22 cellular contexts compared by ENCODE assay signal in the genomic region with DNA sequence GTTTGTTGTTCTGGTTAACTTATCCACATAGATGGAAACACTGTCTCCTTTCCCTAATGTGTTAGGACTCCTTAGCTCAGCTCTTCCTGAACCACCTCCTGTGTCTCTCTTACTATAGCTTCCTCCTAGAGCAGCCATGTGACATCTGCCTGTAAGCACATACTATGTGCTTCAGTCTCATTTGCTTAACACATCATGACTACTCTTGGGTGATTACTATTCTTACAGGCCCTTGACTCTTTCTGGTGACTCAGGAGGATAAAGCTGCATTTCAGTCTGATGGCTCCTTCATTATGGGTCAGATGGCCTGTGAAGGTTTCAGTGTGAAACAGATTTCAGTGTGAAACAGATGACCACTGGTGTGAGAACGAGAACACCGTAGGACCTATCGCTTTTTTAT. TPM values are rescaled to one million over a fixed set of nuclear protein-coding genes. Genes with fewer than 3 reads are reported as not detected.
DNase-seq lines count a peak whose midpoint lies in the region; ATAC-seq and TF ChIP-seq lines count a peak whose summit lies in the region.
"Had no signal": no experiment of that assay in that cellular context is flagged by ENCODE, and none has a peak within 500 bp of the region (broad histone marks: within the 10 kb centered on the region; RNA-seq: fewer than 3 reads in every experiment).

No MANE protein-coding gene starts in this region.

- no TSS peak for BruUV-seq in mammary epithelial cell (replicated peaks; lab: Mats Ljungman, UMichigan)
- BruUV-seq in MCF 10A (replicated peaks; lab: Mats Ljungman, UMichigan) = no TSS peak

- no peaks in the 10 kb centered on the region for H3K79me2 ChIP-seq in mammary epithelial cell (ENCODE audit: insufficient read depth, low read length)

- intact Hi-C loops in mammary epithelial cell (cut with micrococcal nuclease) = no loop called here
- intact Hi-C loops in MCF 10A (cut with micrococcal nuclease) = no loop called here

- H3K9me3 ChIP-seq in mammary epithelial cell (replicated peaks; ENCODE audit: insufficient read depth, low read length) = no peaks in the 10 kb centered on the region
- H3K9me3 ChIP-seq in adipocyte (ENCODE audit: control insufficient read depth, low read length) = no peaks in the 10 kb centered on the region
- H3K9me3 ChIP-seq: esophagus squamous epithelium, stomach had no signal

- H3K27ac Mint-ChIP-seq in MCF 10A (ENCODE audit: low read depth, unreplicated experiment) = no peak overlapping the region
- H3K27ac Mint-ChIP-seq: activated naive CD8-positive, alpha-beta T cell treated with anti-CD3 and anti-CD28 coated beads, Interleukin-2, amount 10 ng/mL, durations not matched to agents 7 days and 5 days; IgD-negative memory B cell had no signal

- H3K27me3 ChIP-seq in mammary epithelial cell (ENCODE audit: insufficient read depth, low read length) = no peaks in the 10 kb centered on the region
- no peaks in the 10 kb centered on the region for H3K27me3 ChIP-seq in adipocyte (replicated peaks; ENCODE audit: control insufficient read depth, insufficient read depth, low read length)

- H3K27ac ChIP-seq in mammary epithelial cell (ENCODE audit: insufficient read depth, low read depth, low read length) = no peak overlapping the region
- H3K27ac ChIP-seq: esophagus squamous epithelium, skin epidermis, stomach had no signal

- no peak overlapping the region for H3K4me3 ChIP-seq in mammary epithelial cell (replicated peaks in 1 of 3; ENCODE audit: insufficient read depth in 1 of 3, low read depth in 2 of 3, low read length in 3 of 3)
- H3K4me3 ChIP-seq in adipocyte (ENCODE audit: low read length) = no peak overlapping the region
- H3K4me3 ChIP-seq: esophagus squamous epithelium, lung, skin epidermis, stomach had no signal

- H3K4me1 Mint-ChIP-seq in MCF 10A (ENCODE audit: insufficient read depth, unreplicated experiment) = no peaks in the 10 kb centered on the region
- H3K4me1 Mint-ChIP-seq: activated naive CD8-positive, alpha-beta T cell treated with anti-CD3 and anti-CD28 coated beads, Interleukin-2, amount 10 ng/mL, durations not matched to agents 7 days and 5 days had no signal

- H2AFZ ChIP-seq in mammary epithelial cell (ENCODE audit: low read depth, low read length) = no peak overlapping the region

- no peaks in the 10 kb centered on the region for H3K9me3 Mint-ChIP-seq in MCF 10A (ENCODE audit: unreplicated experiment)
- H3K9me3 Mint-ChIP-seq: activated naive CD8-positive, alpha-beta T cell treated with anti-CD3 and anti-CD28 coated beads, Interleukin-2, amount 10 ng/mL, durations not matched to agents 7 days and 5 days; IgD-negative memory B cell had no signal

- TF ChIP-seq CTCF in mammary epithelial cell (conservative IDR thresholded peaks at IDR 0.05 in 1 of 2, IDR thresholded peaks at IDR 0.05 in 1 of 2; ENCODE audit: extremely low read depth in 1 of 2, insufficient read depth in 1 of 2, low read depth in 1 of 2, low read length in 2 of 2) = no peak
- no peak for TF ChIP-seq CTCF in MCF 10A (IDR thresholded peaks at IDR 0.05; ENCODE audit: unreplicated experiment)

- CTCF ChIA-PET in mammary epithelial cell (lab: Charles Lee; ENCODE audit: low non-redundant PET) = interaction anchor here (0.6 kb wide), 1 partner anchor 510 kb away, joined by 3 read pairs; no protein-coding TSS in a partner anchor
- CTCF ChIA-PET in MCF 10A (lab: Yijun Ruan, JAX) = interaction anchor here (0.7 to 1.4 kb wide), 2 partner anchors 34 to 144 kb away, joined by 3 to 5 read pairs; no protein-coding TSS in a partner anchor

- WGBS in mammary epithelial cell (ENCODE audit: low coverage, missing lambda C conversion rate) = 97% methylated on average over 3 of the region's 3 CpGs

- in situ Hi-C loops in mammary epithelial cell (cut with MboI; ENCODE audit: low sequenced_read_pairs in 2 of 2) = no loop called here

- H3K9ac ChIP-seq in mammary epithelial cell (ENCODE audit: insufficient read depth, low read length) = no peak overlapping the region
- no peak overlapping the region for H3K9ac ChIP-seq in adipocyte (ENCODE audit: low read length)

- H3K36me3 ChIP-seq in mammary epithelial cell (ENCODE audit: insufficient read depth, low read length) (no peaks in the 10 kb centered on the region), adipocyte (ENCODE audit: control insufficient read depth, insufficient read depth, low read length, severe bottlenecking) (no peaks in the 10 kb centered on the region)
- H3K36me3 ChIP-seq: esophagus squamous epithelium, stomach had no signal

- no peaks in the 10 kb centered on the region for H3K36me3 Mint-ChIP-seq in MCF 10A (ENCODE audit: insufficient read depth, unreplicated experiment)
- H3K36me3 Mint-ChIP-seq: activated naive CD8-positive, alpha-beta T cell treated with anti-CD3 and anti-CD28 coated beads, Interleukin-2, amount 10 ng/mL, durations not matched to agents 7 days and 5 days; IgD-negative memory B cell had no signal

- peak; percentile 70 for DNase-seq in mammary epithelial cell
- DNase-seq in MCF 10A (ENCODE audit: unreplicated experiment) = no peak
- peak; percentile 2 for DNase-seq in adipocyte (ENCODE audit: low read depth)
- DNase-seq in kidney glomerular epithelial cell (lab: John Stamatoyannopoulos, UW) = peak; percentile 3
- no peak for DNase-seq in nucleus accumbens (lab: John Stamatoyannopoulos, UW)
- DNase-seq in GF-D8 (lab: John Stamatoyannopoulos, UW) = no peak
- no peak for DNase-seq in DMS153 (lab: John Stamatoyannopoulos, UW)
- DNase-seq: activated CD4-positive, CD25-positive, alpha-beta regulatory T cell; activated naive CD8-positive, alpha-beta T cell treated with anti-CD3 and anti-CD28 coated beads, Interleukin-2, amount 10 ng/mL, durations not matched to agents 7 days and 5 days; DMS53; esophagus squamous epithelium; NCI-H1417; NCI-H446 treated with DMSO at 0.1 percent for 48 hours; stomach; SW 1271 had no signal

- no peak for ATAC-seq in GM19035 (IDR thresholded peaks at IDR 0.05; ENCODE audit: unreplicated experiment)

- H3K4me1 ChIP-seq in mammary epithelial cell (ENCODE audit: insufficient read depth, low read length) = no peaks in the 10 kb centered on the region
- peaks cover 14% of the 10 kb centered on the region for H3K4me1 ChIP-seq in adipocyte (ENCODE audit: control insufficient read depth, insufficient read depth, low read length)
- H3K4me1 ChIP-seq: esophagus squamous epithelium, stomach had no signal

- no peak overlapping the region for H3K4me2 ChIP-seq in mammary epithelial cell (ENCODE audit: insufficient read depth, low read depth, low read length)

- peaks cover 28% of the 10 kb centered on the region for H3K27me3 Mint-ChIP-seq in MCF 10A (ENCODE audit: insufficient read depth, unreplicated experiment)
- H3K27me3 Mint-ChIP-seq: activated naive CD8-positive, alpha-beta T cell treated with anti-CD3 and anti-CD28 coated beads, Interleukin-2, amount 10 ng/mL, durations not matched to agents 7 days and 5 days; IgD-negative memory B cell had no signal

- POLR2A ChIA-PET in MCF 10A (lab: Yijun Ruan, JAX) = interaction anchor here (0.9 kb wide), 1 partner anchor 10 kb away, joined by 3 read pairs; no protein-coding TSS in a partner anchor

- no peak overlapping the region for H3K4me3 Mint-ChIP-seq in MCF 10A (ENCODE audit: unreplicated experiment)
- H3K4me3 Mint-ChIP-seq: activated naive CD8-positive, alpha-beta T cell treated with anti-CD3 and anti-CD28 coated beads, Interleukin-2, amount 10 ng/mL, durations not matched to agents 7 days and 5 days; IgD-negative memory B cell had no signal

- no peaks in the 10 kb centered on the region for H4K20me1 ChIP-seq in mammary epithelial cell (ENCODE audit: insufficient read depth, low read length)

- dilution Hi-C loops in mammary epithelial cell (cut with HindIII; ENCODE audit: low sequenced_read_pairs) = no loop called here

RNA-seq across cellular contexts. Expression of gene KRTAP4-2, which starts 0.3 kb away (rescaled TPM):
- not detected for total RNA-seq in mammary epithelial cell
- polyA plus RNA-seq in mammary epithelial cell = not detected
- polyA minus RNA-seq in mammary epithelial cell = not detected
- not detected in 2 replicates for total RNA-seq in MCF 10A (2022)
- total RNA-seq: A673; activated naive CD8-positive, alpha-beta T cell treated with anti-CD3 and anti-CD28 coated beads, Interleukin-2, amount 10 ng/mL, durations not matched to agents 7 days and 5 days; chondrocyte; esophagus squamous epithelium; lung; OCI-LY7; stomach had no signal
- polyA plus RNA-seq: IgD-negative memory B cell, lung, stomach had no signal

RNA-seq across cellular contexts. Expression of gene KRTAP4-1, which starts 6.4 kb away (rescaled TPM):
- total RNA-seq in mammary epithelial cell = not detected
- polyA plus RNA-seq in mammary epithelial cell = not detected
- not detected for polyA minus RNA-seq in mammary epithelial cell
- total RNA-seq in MCF 10A (2022) = not detected in 2 replicates
- total RNA-seq: A673; activated naive CD8-positive, alpha-beta T cell treated with anti-CD3 and anti-CD28 coated beads, Interleukin-2, amount 10 ng/mL, durations not matched to agents 7 days and 5 days; chondrocyte; esophagus squamous epithelium; lung; OCI-LY7; stomach had no signal
- polyA plus RNA-seq: IgD-negative memory B cell, lung, stomach had no signal

RNA-seq across cellular contexts. Expression of gene KRTAP4-3, which starts 10.3 kb away (rescaled TPM):
- total RNA-seq in mammary epithelial cell (not detected), MCF 10A (2022) (not detected in 2 replicates)
- polyA plus RNA-seq in mammary epithelial cell = not detected
- not detected for polyA minus RNA-seq in mammary epithelial cell
- total RNA-seq: A673; activated naive CD8-positive, alpha-beta T cell treated with anti-CD3 and anti-CD28 coated beads, Interleukin-2, amount 10 ng/mL, durations not matched to agents 7 days and 5 days; chondrocyte; esophagus squamous epithelium; lung; OCI-LY7; stomach had no signal
- polyA plus RNA-seq: IgD-negative memory B cell, lung, stomach had no signal

RNA-seq across cellular contexts. Expression of gene KRTAP9-1, which starts 11.3 kb away (rescaled TPM):
- total RNA-seq in mammary epithelial cell (not detected), MCF 10A (2022) (not detected in 2 replicates)
- not detected for polyA plus RNA-seq in mammary epithelial cell
- polyA minus RNA-seq in mammary epithelial cell = not detected
- total RNA-seq: A673; activated naive CD8-positive, alpha-beta T cell treated with anti-CD3 and anti-CD28 coated beads, Interleukin-2, amount 10 ng/mL, durations not matched to agents 7 days and 5 days; chondrocyte; esophagus squamous epithelium; lung; OCI-LY7; stomach had no signal
- polyA plus RNA-seq: IgD-negative memory B cell, lung, stomach had no signal

RNA-seq across cellular contexts. Expression of gene KRTAP4-4, which starts 17.8 kb away (rescaled TPM):
- total RNA-seq in mammary epithelial cell = not detected
- not detected for polyA plus RNA-seq in mammary epithelial cell
- not detected for polyA minus RNA-seq in mammary epithelial cell
- not detected in 2 replicates for total RNA-seq in MCF 10A (2022)
- total RNA-seq: A673; activated naive CD8-positive, alpha-beta T cell treated with anti-CD3 and anti-CD28 coated beads, Interleukin-2, amount 10 ng/mL, durations not matched to agents 7 days and 5 days; chondrocyte; esophagus squamous epithelium; lung; OCI-LY7; stomach had no signal
- polyA plus RNA-seq: IgD-negative memory B cell, lung, stomach had no signal

Comparison
In these comparisons a context has a peak if more than half of its experiments do, and no peak if none do; other contexts are left out.
1. DNase-seq: peak in mammary epithelial cell (single experiment), adipocyte (single experiment) and kidney glomerular epithelial cell (single experiment); none in MCF 10A (single experiment), nucleus accumbens (0 of 56), GF-D8 (single experiment) and DMS153 (single experiment).